33 cellular contexts compared by ENCODE assay signal in the genomic region with DNA sequence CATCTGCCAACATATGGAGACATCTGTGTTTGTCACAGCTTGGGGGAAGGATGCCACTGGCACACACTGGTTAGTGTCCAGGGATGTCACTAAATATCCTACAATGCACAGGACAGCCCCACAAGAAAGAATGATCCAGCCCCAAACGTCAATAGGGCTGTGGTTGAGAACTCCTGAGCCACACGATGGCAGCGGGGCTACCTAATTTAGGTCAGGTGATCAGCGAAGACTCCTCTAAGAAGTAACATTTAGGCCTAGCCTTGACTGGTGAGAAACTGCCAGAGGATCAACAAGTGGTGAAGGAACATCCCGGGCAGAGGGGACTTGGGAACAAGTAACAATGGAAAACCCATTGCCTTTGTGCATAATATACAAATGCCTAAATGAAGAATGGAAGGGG. TPM values are rescaled to one million over a fixed set of nuclear protein-coding genes. Genes with fewer than 3 reads are reported as not detected.
A peak's percentile ranks its signal among the peaks of the same experiment; 100 is the strongest.
DNase-seq lines count a peak whose midpoint lies in the region; FAIRE-seq and TF ChIP-seq lines count a peak whose summit lies in the region.
"Had no signal": no experiment of that assay in that cellular context is flagged by ENCODE, and none has a peak within 500 bp of the region (broad histone marks: within the 10 kb centered on the region; RNA-seq: fewer than 3 reads in every experiment).

No MANE protein-coding gene starts in this region.

- H3K4ac ChIP-seq in H1 (replicated peaks; ENCODE audit: insufficient read length, low read depth, low read length) = peak overlapping the region; percentile 55
- H3K4ac ChIP-seq in neuronal stem cell (ENCODE audit: low read length) = no peak overlapping the region

- in situ Hi-C loops in KBM-7 (cut with MboI; ENCODE audit: low pct_unique_long_range_greater_than_20kb, low sequenced_read_pairs) = no loop called here

- no peak for TF ChIP-seq POLR2A in H1 (IDR thresholded peaks at IDR 0.05; ENCODE audit: control extremely low read depth in 1 of 2, low read depth in 2 of 2, low read length in 2 of 2)

- H4K91ac ChIP-seq in H1 (replicated peaks; ENCODE audit: insufficient read length, low read length) = peak overlapping the region; percentile 61
- H4K91ac ChIP-seq in neuronal stem cell (ENCODE audit: low read depth, low read length, poor library complexity) = no peak overlapping the region

- WGBS in H1 (ENCODE audit: extremely low coverage in 1 of 2, insufficient coverage in 1 of 2, insufficient read length in 1 of 2, insufficient replicate concordance in 2 of 2, low coverage in 1 of 2, low lambda C conversion rate in 2 of 2, missing lambda C conversion rate in 1 of 2), 2 experiments = 81% methylated on average over 5 of the region's 5 CpGs; no CpG with 5 or more reads in 1 of the 2 experiments
- no CpG with 5 or more reads among the region's 5 CpGs for WGBS in neuronal stem cell (ENCODE audit: extremely low coverage in 2 of 2, insufficient read length in 2 of 2, insufficient replicate concordance in 1 of 2), 2 donors

- H2AFZ ChIP-seq in H1 (ENCODE audit: low read length) = no peak overlapping the region
- no peak overlapping the region for H2AFZ ChIP-seq in neuronal stem cell (ENCODE audit: low read length)

- H3K56ac ChIP-seq in H1 (replicated peaks; ENCODE audit: insufficient read length, low read depth, low read length) = no peak overlapping the region

- H2BK120ac ChIP-seq in H1 (replicated peaks; ENCODE audit: low read depth, low read length) = peak overlapping the region; percentile 76
- H2BK120ac ChIP-seq in neuronal stem cell (ENCODE audit: low read depth, low read length) = no peak overlapping the region

- no peak for FAIRE-seq in H1 (lab: Jason Lieb, UNC)
- FAIRE-seq: astrocyte, GM19239 had no signal

- H3K4me2 ChIP-seq in H1 (ENCODE audit: insufficient read depth in 1 of 2, low read depth in 2 of 2, low read length in 2 of 2) = no peak overlapping the region; a peak in 1 of 4 replicates
- no peak overlapping the region for H3K4me2 ChIP-seq in neuronal stem cell (ENCODE audit: insufficient read depth, low read length, poor library complexity, severe bottlenecking)
- H3K4me2 ChIP-seq: SK-N-SH had no signal

- H3K18ac ChIP-seq in H1 (ENCODE audit: extremely low read depth, low read length) (peak overlapping the region; percentile 55), neuronal stem cell (ENCODE audit: low read length) (peak overlapping the region; percentile 31)

- H2BK12ac ChIP-seq in H1 (ENCODE audit: low read depth, low read length) = peak overlapping the region; percentile 68; the same call in 1 of the 2 replicates
- no peak overlapping the region for H2BK12ac ChIP-seq in neuronal stem cell (ENCODE audit: low read length)

- peak overlapping the region; percentile 97; the same call in 1 of the 2 replicates for H2BK15ac ChIP-seq in H1 (ENCODE audit: low read length)
- no peak overlapping the region for H2BK15ac ChIP-seq in neuronal stem cell (ENCODE audit: low read length)

- H3K27me3 ChIP-seq in H1 (replicated peaks in 1 of 4; ENCODE audit: control insufficient read depth in 3 of 4, extremely low read depth in 1 of 4, insufficient read depth in 3 of 4, low read length in 3 of 4) (no peaks in the 10 kb centered on the region), neuronal stem cell (ENCODE audit: control insufficient read depth in 3 of 3, insufficient read depth in 3 of 3, low read depth in 1 of 3, low read length in 3 of 3) (no peaks in the 10 kb centered on the region)
- H3K27me3 ChIP-seq: esophagus muscularis mucosa, foreskin keratinocyte, heart right ventricle, tibial artery had no signal

- TF ChIP-seq CTCF in HEK293 (tag by site-specific recombination; IDR thresholded peaks at IDR 0.05) (no peak), H1 (IDR thresholded peaks at IDR 0.05; ENCODE audit: control extremely low read depth in 1 of 3, insufficient read depth in 1 of 3, low read depth in 1 of 3, low read length in 3 of 3) (no peak)

- peaks cover 0 to 16% of the 10 kb centered on the region in 2 experiments; a peak in 2 of 4 replicates for H3K79me2 ChIP-seq in H1 (ENCODE audit: control insufficient read depth in 1 of 2, insufficient read depth in 2 of 2, low read length in 2 of 2)

- H4K8ac ChIP-seq in H1 (ENCODE audit: extremely low read depth, insufficient read depth, low read length) (no peak overlapping the region), neuronal stem cell (ENCODE audit: low read depth, low read length) (no peak overlapping the region)

- H3K36me3 ChIP-seq in HEK293 (ENCODE audit: control insufficient read depth in 2 of 2, insufficient read depth in 1 of 2, low read length in 2 of 2) (no peaks in the 10 kb centered on the region), H1 (ENCODE audit: control insufficient read depth in 2 of 4, insufficient read depth in 4 of 4, low read length in 3 of 4) (no peaks in the 10 kb centered on the region), neuronal stem cell (replicated peaks in 1 of 2; ENCODE audit: control insufficient read depth in 2 of 2, insufficient read depth in 2 of 2, low read length in 2 of 2) (no peaks in the 10 kb centered on the region)
- H3K36me3 ChIP-seq: esophagus muscularis mucosa, heart right ventricle, lower lobe of right lung, tibial artery had no signal

- H3K23me2 ChIP-seq in H1 (ENCODE audit: low read depth, low read length) = peaks cover 13% of the 10 kb centered on the region

- H3K4me3 ChIP-seq in HEK293 (ENCODE audit: low read depth, low read length) (no peak overlapping the region), H1 (ENCODE audit: extremely low read depth in 1 of 4, insufficient read depth in 2 of 4, low read depth in 3 of 4, low read length in 4 of 4) (no peak overlapping the region), neuronal stem cell (ENCODE audit: low read length in 2 of 2) (no peak overlapping the region)
- H3K4me3 ChIP-seq: esophagus muscularis mucosa, heart right ventricle, lower lobe of right lung, tibial artery had no signal

- TF ChIP-seq EP300 in H1 (IDR thresholded peaks at IDR 0.05; ENCODE audit: borderline replicate concordance in 1 of 2, low read depth in 2 of 2, low read length in 2 of 2) = no peak

- POLR2A ChIA-PET in HEK293 (lab: Yijun Ruan, JAX) (interaction anchor here (0.6 kb wide), 1 partner anchor 109 kb away, joined by 5 read pairs; no protein-coding TSS in a partner anchor), H1 (lab: Charles Lee; ENCODE audit: partially characterized antibody) (interaction anchor here (1.0 kb wide), 1 partner anchor 22 kb away, joined by 3 read pairs; no protein-coding TSS in a partner anchor)

- H4K5ac ChIP-seq in H1 (ENCODE audit: insufficient read length, low read depth, low read length) = no peak overlapping the region

- H3K4me1 ChIP-seq in HEK293 (ENCODE audit: control insufficient read depth, insufficient read depth, low read length) (peaks cover 5% of the 10 kb centered on the region), H1 (replicated peaks in 1 of 4; ENCODE audit: control insufficient read depth in 3 of 4, insufficient read depth in 4 of 4, low read length in 3 of 4) (peaks cover 6 to 22% (median 13%) of the 10 kb centered on the region in 4 experiments), neuronal stem cell (ENCODE audit: control insufficient read depth in 2 of 2, insufficient read depth in 1 of 2, low read depth in 1 of 2, low read length in 2 of 2) (peaks cover 8% of the 10 kb centered on the region in 2 donors)

- H3K23ac ChIP-seq in H1 (ENCODE audit: insufficient read length) (no peak overlapping the region), neuronal stem cell (ENCODE audit: low read depth, low read length, poor library complexity) (no peak overlapping the region)

- H3K9ac ChIP-seq in H1 (replicated peaks in 1 of 4; ENCODE audit: extremely low read depth in 1 of 4, low read depth in 3 of 4, low read length in 3 of 4) (no peak overlapping the region), neuronal stem cell (ENCODE audit: low read depth, low read length, poor library complexity) (no peak overlapping the region)
- H3K9ac ChIP-seq: SK-N-SH had no signal

- peak overlapping the region; percentile 67; the same call in 1 of the 2 replicates for H2BK20ac ChIP-seq in H1 (ENCODE audit: low read length)

- TF ChIP-seq RAD21 in H1 (IDR thresholded peaks at IDR 0.05 in 1 of 2, conservative IDR thresholded peaks at IDR 0.05 in 1 of 2; ENCODE audit: low read depth in 2 of 2, low read length in 2 of 2) = peak in 1 of 2 experiments; percentile 17; a peak in 1 of 4 replicates

- CTCF ChIA-PET in HEK293 (lab: Yijun Ruan, JAX) (interaction anchor here (0.5 to 0.7 kb wide), 3 partner anchors 33 to 151 kb away, joined by 3 to 4 read pairs (median 3); no protein-coding TSS in a partner anchor), H1 (lab: Charles Lee; ENCODE audit: partially characterized antibody) (interaction anchor here (0.6 to 1.6 kb wide), 5 partner anchors 16 to 221 kb away, joined by 3 to 7 read pairs (median 5); no protein-coding TSS in a partner anchor)

- no peak overlapping the region for H3K27ac ChIP-seq in HEK293 (ENCODE audit: extremely low read depth, low read depth, low read length)
- H3K27ac ChIP-seq in H1 (ENCODE audit: low read depth, low read length) = no peak overlapping the region
- no peak overlapping the region for H3K27ac ChIP-seq in neuronal stem cell (replicated peaks; ENCODE audit: low read length)
- H3K27ac ChIP-seq: esophagus muscularis mucosa, foreskin keratinocyte, heart right ventricle, lower lobe of right lung, tibial artery had no signal

- peak; percentile 47 for DNase-seq in NCI-H82 (lab: John Stamatoyannopoulos, UW)
- no peak for DNase-seq in NCI-H82 treated with DMSO at 0.1 percent for 48 hours (lab: John Stamatoyannopoulos, UW; ENCODE audit: unreplicated experiment)
- DNase-seq in H1 (ENCODE audit: low read depth in 1 of 2, low spot score in 2 of 2) = no peak
- DNase-seq in neuronal stem cell (ENCODE audit: low spot score) = no peak
- DNase-seq in GM03348 (ENCODE audit: low spot score) = no peak
- no peak for DNase-seq in SIG-M5 treated with dmso at 0.1 percent for 504 hours (lab: John Stamatoyannopoulos, UW; ENCODE audit: unreplicated experiment)
- DNase-seq in KBM-7 = no peak
- DNase-seq: activated CD4-positive, alpha-beta T cell treated with anti-CD3 and anti-CD28 coated beads for 36 hours; activated CD8-positive, alpha-beta T cell treated with anti-CD3 and anti-CD28 coated beads, Interleukin-2, amount 10 ng/mL, durations not matched to agents 7 days and 5 days; activated effector memory CD4-positive, alpha-beta T cell treated with Interleukin-2 at 50 U/mL for 16 hours; activated naive CD8-positive, alpha-beta T cell treated with anti-CD3 and anti-CD28 coated beads, Interleukin-2, amount 10 ng/mL, durations not matched to agents 7 days and 5 days; AML-193; central memory CD4-positive, alpha-beta T cell; DMS79; endodermal cell; foreskin keratinocyte; GDM1; heart right ventricle; HFFc6; IMR-90; kidney glomerular epithelial cell; lower lobe of right lung; NCI-H2029; NCI-H226; NCI-H69; nucleus accumbens; SK-N-SH; stimulated activated naive CD8-positive, alpha-beta T cell treated with anti-CD3 and anti-CD28 coated beads, Interleukin-15, amount 100 ng/mL, for 72 hours; tibial artery had no signal

- no peaks in the 10 kb centered on the region for H3K9me3 ChIP-seq in HEK293 (ENCODE audit: control insufficient read depth, insufficient read depth, low read depth, low read length)
- H3K9me3 ChIP-seq in H1 (ENCODE audit: insufficient read depth in 2 of 2, low read depth in 1 of 2, low read length in 1 of 2) = no peaks in the 10 kb centered on the region
- H3K9me3 ChIP-seq in neuronal stem cell (replicated peaks in 1 of 2; ENCODE audit: control insufficient read depth in 2 of 2, insufficient read depth in 1 of 2, low read depth in 1 of 2, low read length in 2 of 2) = no peaks in the 10 kb centered on the region
- H3K9me3 ChIP-seq: esophagus muscularis mucosa, heart right ventricle, lower lobe of right lung, SK-N-SH, tibial artery had no signal

- no peak overlapping the region for H3K14ac ChIP-seq in H1 (ENCODE audit: insufficient read length)
- no peak overlapping the region for H3K14ac ChIP-seq in neuronal stem cell (ENCODE audit: low read length)

- no peaks in the 10 kb centered on the region for H3K79me1 ChIP-seq in H1 (ENCODE audit: low read depth, low read length)
- no peaks in the 10 kb centered on the region for H3K79me1 ChIP-seq in neuronal stem cell (ENCODE audit: low read depth, low read length)

- H2AK5ac ChIP-seq in H1 (ENCODE audit: low read depth, low read length) (peak overlapping the region; percentile 78), neuronal stem cell (ENCODE audit: low read depth, low read length) (no peak overlapping the region)

- H4K20me1 ChIP-seq in H1 (replicated peaks in 1 of 2; ENCODE audit: control insufficient read depth in 1 of 2, insufficient read depth in 2 of 2, low read length in 2 of 2) = peaks cover 2 to 4% of the 10 kb centered on the region in 2 experiments

- peak overlapping the region; percentile 76; the same call in 1 of the 2 replicates for H2BK5ac ChIP-seq in H1 (ENCODE audit: low read depth, low read length)
- H2BK5ac ChIP-seq in neuronal stem cell (ENCODE audit: low read length) = no peak overlapping the region

RNA-seq across cellular contexts. Expression of a gene that starts 5.0 kb away (rescaled TPM):
- 259 and 262 TPM in 2 replicates for total RNA-seq in H1 (2021; fragmentation: NEBNext Ultra II Directional; extraction: Animal tissue kit (Norgen Biotek cat#: 25700))
- 256 and 288 TPM in 2 replicates for polyA plus RNA-seq in H1 (2011; rRNA removed)
- polyA plus RNA-seq in H1 (2011; cell fraction: cytosol; rRNA removed) = 274 TPM
- polyA plus RNA-seq in H1 (2011; cell fraction: nucleus; rRNA removed) = 280 TPM
- 212 to 243 TPM (median 229 TPM) in 4 replicates for polyA plus RNA-seq in H1 (2012, experiment 1 of 2)
- polyA plus RNA-seq in H1 (2012, experiment 2 of 2) = 150 TPM
- polyA plus RNA-seq in H1 (2013, experiment 1 of 2) = 190 TPM
- polyA plus RNA-seq in H1 (2013, experiment 2 of 2) = 187 TPM
- 288 and 445 TPM in 2 replicates for polyA minus RNA-seq in H1 (2011; rRNA and poly(A)+ RNA removed)
- 110 TPM for polyA minus RNA-seq in H1 (2011; cell fraction: cytosol; rRNA and poly(A)+ RNA removed)
- polyA minus RNA-seq in H1 (2011; cell fraction: nucleus; rRNA and poly(A)+ RNA removed) = 155 TPM
- 85.8 TPM for polyA plus RNA-seq in neuronal stem cell (2013, experiment 1 of 2)
- 86.4 TPM for polyA plus RNA-seq in neuronal stem cell (2013, experiment 2 of 2)
